Comparison of ENCODE assay signal across 10 cellular contexts in genomic region chrX:40103565-40104323, GRCh38. TPM values are rescaled to one million over a fixed set of nuclear protein-coding genes. Genes with fewer than 3 reads are reported as not detected.
A peak's percentile ranks its signal among the peaks of the same experiment; 100 is the strongest.
DNase-seq lines count a peak whose midpoint lies in the region; ATAC-seq and TF ChIP-seq lines count a peak whose summit lies in the region.
"Had no signal": no experiment of that assay in that cellular context is flagged by ENCODE, and none has a peak within 500 bp of the region (broad histone marks: within the 10 kb centered on the region; RNA-seq: fewer than 3 reads in every experiment).

No MANE protein-coding gene starts in this region.

- intact Hi-C loops in stomach (cut with DNase I; ENCODE audit: low total_unique reads), result no loop called here

- no peak for TF ChIP-seq CTCF in OCI-LY3 (IDR thresholded peaks at IDR 0.05; ENCODE audit: low read depth, low read length)
- TF ChIP-seq CTCF in stomach (IDR thresholded peaks at IDR 0.05), result no peak
- TF ChIP-seq CTCF in brain microvascular endothelial cell (IDR thresholded peaks at IDR 0.05; ENCODE audit: low read depth, low read length, missing control alignments), result no peak

- in situ Hi-C loops in brain microvascular endothelial cell (cut with HindIII; ENCODE audit: low pct_ligation_motif_present, low sequenced_read_pairs), result no loop called here

- no peaks in the 10 kb centered on the region for H3K9me3 Mint-ChIP-seq in activated naive CD4-positive, alpha-beta T cell treated with anti-CD3 and anti-CD28 coated beads, Interleukin-2, amount 10 ng/mL, durations not matched to agents 7 days and 5 days

- no peak overlapping the region for H2AFZ ChIP-seq in OCI-LY3 (ENCODE audit: low read depth, low read length)

- H3K9me3 ChIP-seq in OCI-LY3 (ENCODE audit: insufficient read depth, low read length) (no peaks in the 10 kb centered on the region), iPS-15b (ENCODE audit: control insufficient read depth, insufficient read depth, low read length) (no peaks in the 10 kb centered on the region), stomach (peaks cover 0 to 23% (median 0%) of the 10 kb centered on the region in 4 donors)
- H3K9me3 ChIP-seq: prostate gland had no signal

- peaks cover 28% of the 10 kb centered on the region for H3K4me1 Mint-ChIP-seq in activated naive CD4-positive, alpha-beta T cell treated with anti-CD3 and anti-CD28 coated beads, Interleukin-2, amount 10 ng/mL, durations not matched to agents 7 days and 5 days

- no peak for TF ChIP-seq EP300 in stomach (IDR thresholded peaks at IDR 0.05)

- 24 to 70% (median 32%) methylated on average over 22 of the region's 22 CpGs for WGBS in stomach, 5 donors

- H3K4me2 ChIP-seq in OCI-LY3 (ENCODE audit: low read length), result peak overlapping the region; percentile 89

- H3K4me1 ChIP-seq in OCI-LY3 (ENCODE audit: low read length) (peaks cover 48% of the 10 kb centered on the region), iPS-15b (ENCODE audit: control insufficient read depth, insufficient read depth, low read length) (peaks cover 26% of the 10 kb centered on the region), stomach (peaks cover 29 to 70% (median 57%) of the 10 kb centered on the region in 4 donors)
- H3K4me1 ChIP-seq: prostate gland had no signal

- H3K36me3 Mint-ChIP-seq in activated naive CD4-positive, alpha-beta T cell treated with anti-CD3 and anti-CD28 coated beads, Interleukin-2, amount 10 ng/mL, durations not matched to agents 7 days and 5 days, result no peaks in the 10 kb centered on the region

- no peak overlapping the region for H3K27ac Mint-ChIP-seq in activated naive CD4-positive, alpha-beta T cell treated with anti-CD3 and anti-CD28 coated beads, Interleukin-2, amount 10 ng/mL, durations not matched to agents 7 days and 5 days

- CTCF ChIA-PET in activated naive CD4-positive, alpha-beta T cell treated with anti-CD3 and anti-CD28 coated beads, Interleukin-2, amount 10 ng/mL, durations not matched to agents 7 days and 5 days (lab: Charles Lee), result no interaction called here

- peak overlapping the region; percentile 47 for H3K4me3 Mint-ChIP-seq in activated naive CD4-positive, alpha-beta T cell treated with anti-CD3 and anti-CD28 coated beads, Interleukin-2, amount 10 ng/mL, durations not matched to agents 7 days and 5 days

- H4K20me1 ChIP-seq in OCI-LY3 (ENCODE audit: insufficient read depth, low read length), result peaks cover 10% of the 10 kb centered on the region; the same call in 1 of the 2 replicates

- H3K27me3 ChIP-seq in OCI-LY3 (ENCODE audit: low read depth, low read length) (peaks cover 9% of the 10 kb centered on the region; the same call in 1 of the 2 replicates), iPS-15b (ENCODE audit: control insufficient read depth, insufficient read depth, low read length) (peaks cover 48% of the 10 kb centered on the region), stomach (peaks cover 0 to 82% (median 17%) of the 10 kb centered on the region in 3 donors), brain microvascular endothelial cell (replicated peaks) (no peaks in the 10 kb centered on the region)

- H3K27me3 Mint-ChIP-seq in activated naive CD4-positive, alpha-beta T cell treated with anti-CD3 and anti-CD28 coated beads, Interleukin-2, amount 10 ng/mL, durations not matched to agents 7 days and 5 days, result peaks cover 18% of the 10 kb centered on the region

- peaks cover 5% of the 10 kb centered on the region for H3K36me3 ChIP-seq in OCI-LY3 (replicated peaks; ENCODE audit: low read depth, low read length)
- H3K36me3 ChIP-seq in iPS-15b (ENCODE audit: control insufficient read depth, insufficient read depth, low read length), result no peaks in the 10 kb centered on the region
- H3K36me3 ChIP-seq in stomach, result no peaks in the 10 kb centered on the region
- no peaks in the 10 kb centered on the region for H3K36me3 ChIP-seq in brain microvascular endothelial cell (replicated peaks)
- H3K36me3 ChIP-seq: prostate gland had no signal

- H3K27ac ChIP-seq in OCI-LY3 (ENCODE audit: low read length), result no peak overlapping the region
- peak overlapping the region in 4 of 5 donors; percentile 90 to 96 (median 92) for H3K27ac ChIP-seq in stomach
- H3K27ac ChIP-seq in brain microvascular endothelial cell, result no peak overlapping the region
- H3K27ac ChIP-seq: epithelial cell of prostate had no signal

- H3K4me3 ChIP-seq in OCI-LY3 (ENCODE audit: low read length), result peak overlapping the region; percentile 90; the same call in 1 of the 2 replicates
- peak overlapping the region; percentile 54 for H3K4me3 ChIP-seq in iPS-15b (ENCODE audit: low read depth, low read length)
- H3K4me3 ChIP-seq in stomach, result peak overlapping the region in 1 of 4 donors; percentile 49
- no peak overlapping the region for H3K4me3 ChIP-seq in brain microvascular endothelial cell (ENCODE audit: low read depth, low read length)

- H3K9ac ChIP-seq in OCI-LY3 (ENCODE audit: low read length) (no peak overlapping the region), iPS-15b (ENCODE audit: low read depth, low read length) (no peak overlapping the region)

- TF ChIP-seq POLR2A in stomach (IDR thresholded peaks at IDR 0.05), result no peak

- ATAC-seq in HG02571 (IDR thresholded peaks at IDR 0.05; ENCODE audit: unreplicated experiment), result no peak

- no peak for DNase-seq in activated naive CD4-positive, alpha-beta T cell treated with anti-CD3 and anti-CD28 coated beads, Interleukin-2, amount 10 ng/mL, durations not matched to agents 7 days and 5 days
- no peak for DNase-seq in activated naive CD4-positive, alpha-beta T cell (lab: John Stamatoyannopoulos, UW)
- DNase-seq in stomach (no peak), DMS153 treated with DMSO at 0.1 percent for 48 hours (lab: John Stamatoyannopoulos, UW; ENCODE audit: unreplicated experiment) (no peak), brain microvascular endothelial cell (no peak)

- H3K79me2 ChIP-seq in OCI-LY3 (ENCODE audit: low read length), result peaks cover 9% of the 10 kb centered on the region; the same call in 1 of the 2 replicates

RNA-seq across cellular contexts. Expression of gene BCOR, which starts 6.0 kb away (rescaled TPM):
- total RNA-seq in stomach, result 10 to 100 TPM; 11.0 to 45.5 (median 34.8) TPM
- polyA plus RNA-seq in stomach, result 10 to 100 TPM in 1 of 3 donors, 1 to 10 TPM in 2; 4.4 to 11.8 (median 5.0) TPM

Comparison
In these comparisons a context has a peak if more than half of its experiments do, and no peak if none do; other contexts are left out.
1. H3K27ac ChIP-seq: peak in stomach (4 of 5); none in OCI-LY3 (single experiment) and brain microvascular endothelial cell (single experiment).